22 cellular contexts compared by ENCODE assay signal in the genomic region with DNA sequence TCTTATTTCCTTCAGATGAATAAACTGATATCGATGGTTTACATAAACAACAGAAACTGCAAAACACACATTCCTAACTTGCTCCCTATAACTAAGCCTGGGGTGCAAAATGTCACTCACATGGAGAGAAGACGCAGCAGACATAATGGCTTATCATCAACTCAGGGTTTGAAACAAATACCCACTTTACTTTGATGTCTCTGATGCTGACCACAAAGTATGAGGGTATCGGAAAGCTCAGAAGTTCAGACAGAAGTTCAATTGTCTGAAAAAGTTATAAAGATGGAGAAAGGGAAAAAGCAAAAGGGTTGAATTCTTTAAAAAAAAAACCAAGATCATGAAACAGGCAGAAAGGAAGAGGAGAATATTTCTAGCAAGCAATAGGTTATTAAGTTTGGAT.
"Had no signal": no experiment of that assay in that cellular context is flagged by ENCODE, and none has a peak within 500 bp of the region (broad histone marks: within the 10 kb centered on the region; RNA-seq: fewer than 3 reads in every experiment).

No MANE protein-coding gene starts in this region.

- DNase-seq: natural killer cell; occipital lobe; ovary; psoas muscle; right cardiac atrium; spleen; stimulated activated CD4-positive, alpha-beta T cell treated with anti-CD3 and anti-CD28 coated beads, Interleukin-12 subunit alpha, Interleukin-12 subunit beta, amount 100 ng/mL, for 4 hours; stimulated activated CD4-positive, alpha-beta T cell treated with anti-CD3 and anti-CD28 coated beads, Interleukin-1b, Interleukin-23, amount 100 ng/mL, for 48 hours; stimulated activated CD4-positive, alpha-beta T cell treated with anti-CD3 and anti-CD28 coated beads, Interleukin-4, amount 100 ng/mL, for 1 hour; stimulated activated CD4-positive, alpha-beta T cell treated with anti-CD3 and anti-CD28 coated beads, Interleukin-4, amount 100 ng/mL, for 4 hours; stimulated activated CD8-positive, alpha-beta memory T cell treated with anti-CD3 and anti-CD28 coated beads, Interleukin-4, amount 100 ng/mL, for 48 hours; stimulated activated naive CD4-positive, alpha-beta T cell; stimulated activated naive CD8-positive, alpha-beta T cell treated with anti-CD3 and anti-CD28 coated beads, Interleukin-15, amount 100 ng/mL, for 72 hours; stimulated activated naive CD8-positive, alpha-beta T cell treated with anti-CD3 and anti-CD28 coated beads, Interleukin-15, Interleukin-2, amounts not matched to agents 100 U/mL and 50 U/mL, for 24 hours; substantia nigra; testis; tibial artery; transverse colon; upper lobe of right lung; uterus had no signal

- ATAC-seq: natural killer cell; right cardiac atrium; sciatic nerve; stimulated activated memory B cell treated with anti-CD40 and anti-IgM and Interleukin-4, amounts not matched to agents 10 μg/mL and 1 μg/mL and 100 μg/mL, for 72 hours; stimulated activated naive CD8-positive, alpha-beta T cell treated with anti-CD3 and anti-CD28 coated beads, Interleukin-15, amount 100 ng/mL, for 72 hours; stimulated activated naive CD8-positive, alpha-beta T cell treated with anti-CD3 and anti-CD28 coated beads, Interleukin-15, Interleukin-2, amounts not matched to agents 100 U/mL and 50 U/mL, for 24 hours; upper lobe of right lung had no signal
